11 cellular contexts compared by ENCODE assay signal in the genomic region with DNA sequence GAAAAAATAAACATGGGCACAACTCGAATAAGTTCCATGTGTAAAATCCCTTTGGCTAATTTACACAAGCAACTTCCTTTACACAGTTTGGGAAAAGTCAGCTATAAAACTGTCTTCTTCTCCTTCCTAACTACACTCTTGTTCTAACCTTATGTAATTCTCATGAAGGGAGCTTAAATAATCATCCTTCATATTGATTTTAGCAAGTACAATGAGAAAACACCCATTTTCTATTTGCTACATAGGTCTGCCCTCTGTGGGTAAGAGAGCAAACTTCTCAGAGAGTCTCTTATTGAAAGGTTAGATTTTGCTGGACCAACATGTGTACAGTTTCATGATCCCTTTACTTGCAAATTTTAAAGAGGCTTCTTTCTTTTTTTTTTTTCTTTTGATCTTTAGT.
A peak's percentile ranks its signal among the peaks of the same experiment; 100 is the strongest.
DNase-seq lines count a peak whose midpoint lies in the region; TF ChIP-seq lines count a peak whose summit lies in the region.
"Had no signal": no experiment of that assay in that cellular context is flagged by ENCODE, and none has a peak within 500 bp of the region (broad histone marks: within the 10 kb centered on the region; RNA-seq: fewer than 3 reads in every experiment).

No MANE protein-coding gene starts in this region.

- peaks cover 9% of the 10 kb centered on the region for H3K36me3 Mint-ChIP-seq in nephron (ENCODE audit: low read depth)
- no peaks in the 10 kb centered on the region for H3K36me3 Mint-ChIP-seq in activated T-helper 1 cell treated with anti-CD3 and anti-CD28 coated beads, Interleukin-12 subunit alpha, Interleukin-12 subunit beta, Interleukin-2, Interleukin-4 antibody, amounts not matched to agents 30 ng/mL and 10 ng/mL and 1 ng/mL, durations not matched to agents 14 hours and 24 hours and 36 hours (ENCODE audit: low read depth)
- H3K36me3 Mint-ChIP-seq in activated naive CD4-positive, alpha-beta T cell treated with anti-CD3 and anti-CD28 coated beads for 36 hours (ENCODE audit: low read depth), result no peaks in the 10 kb centered on the region

- H3K9me3 Mint-ChIP-seq in nephron, result peaks cover 11% of the 10 kb centered on the region
- H3K9me3 Mint-ChIP-seq in activated T-helper 1 cell treated with anti-CD3 and anti-CD28 coated beads, Interleukin-12 subunit alpha, Interleukin-12 subunit beta, Interleukin-2, Interleukin-4 antibody, amounts not matched to agents 30 ng/mL and 10 ng/mL and 1 ng/mL, durations not matched to agents 14 hours and 24 hours and 36 hours, result no peaks in the 10 kb centered on the region
- H3K9me3 Mint-ChIP-seq in activated naive CD4-positive, alpha-beta T cell treated with anti-CD3 and anti-CD28 coated beads for 36 hours, result peaks cover 8% of the 10 kb centered on the region
- H3K9me3 Mint-ChIP-seq: activated CD4-positive, alpha-beta T cell treated with anti-CD3 and anti-CD28 coated beads, Interleukin-2, amount 10 ng/mL, durations not matched to agents 7 days and 5 days had no signal

- no peaks in the 10 kb centered on the region for H3K27me3 Mint-ChIP-seq in nephron (ENCODE audit: low read depth)
- no peaks in the 10 kb centered on the region for H3K27me3 Mint-ChIP-seq in activated T-helper 1 cell treated with anti-CD3 and anti-CD28 coated beads, Interleukin-12 subunit alpha, Interleukin-12 subunit beta, Interleukin-2, Interleukin-4 antibody, amounts not matched to agents 30 ng/mL and 10 ng/mL and 1 ng/mL, durations not matched to agents 14 hours and 24 hours and 36 hours (ENCODE audit: insufficient read depth)
- H3K27me3 Mint-ChIP-seq in activated naive CD4-positive, alpha-beta T cell treated with anti-CD3 and anti-CD28 coated beads for 36 hours (ENCODE audit: low read depth), result no peaks in the 10 kb centered on the region
- H3K27me3 Mint-ChIP-seq: activated CD4-positive, alpha-beta T cell treated with anti-CD3 and anti-CD28 coated beads, Interleukin-2, amount 10 ng/mL, durations not matched to agents 7 days and 5 days had no signal

- no peaks in the 10 kb centered on the region for H3K4me1 Mint-ChIP-seq in nephron
- no peaks in the 10 kb centered on the region for H3K4me1 Mint-ChIP-seq in activated T-helper 1 cell treated with anti-CD3 and anti-CD28 coated beads, Interleukin-12 subunit alpha, Interleukin-12 subunit beta, Interleukin-2, Interleukin-4 antibody, amounts not matched to agents 30 ng/mL and 10 ng/mL and 1 ng/mL, durations not matched to agents 14 hours and 24 hours and 36 hours (ENCODE audit: low read depth)
- no peaks in the 10 kb centered on the region for H3K4me1 Mint-ChIP-seq in activated naive CD4-positive, alpha-beta T cell treated with anti-CD3 and anti-CD28 coated beads for 36 hours (ENCODE audit: low read depth)
- H3K4me1 Mint-ChIP-seq: activated CD4-positive, alpha-beta T cell treated with anti-CD3 and anti-CD28 coated beads, Interleukin-2, amount 10 ng/mL, durations not matched to agents 7 days and 5 days had no signal

- intact Hi-C loops in activated T-helper 1 cell treated with anti-CD3 and anti-CD28 coated beads, Interleukin-12 subunit alpha, Interleukin-12 subunit beta, Interleukin-2, Interleukin-4 antibody, amounts not matched to agents 30 ng/mL and 10 ng/mL and 1 ng/mL, durations not matched to agents 14 hours and 24 hours and 36 hours (cut with micrococcal nuclease), result no loop called here
- intact Hi-C loops in activated naive CD4-positive, alpha-beta T cell treated with anti-CD3 and anti-CD28 coated beads for 36 hours (cut with micrococcal nuclease), result no loop called here

- CTCF ChIA-PET in activated naive CD4-positive, alpha-beta T cell treated with anti-CD3 and anti-CD28 coated beads for 36 hours (lab: Charles Lee), result no interaction called here

- H3K4me3 Mint-ChIP-seq in nephron, result no peak overlapping the region
- no peak overlapping the region for H3K4me3 Mint-ChIP-seq in activated T-helper 1 cell treated with anti-CD3 and anti-CD28 coated beads, Interleukin-12 subunit alpha, Interleukin-12 subunit beta, Interleukin-2, Interleukin-4 antibody, amounts not matched to agents 30 ng/mL and 10 ng/mL and 1 ng/mL, durations not matched to agents 14 hours and 24 hours and 36 hours
- no peak overlapping the region for H3K4me3 Mint-ChIP-seq in activated naive CD4-positive, alpha-beta T cell treated with anti-CD3 and anti-CD28 coated beads for 36 hours
- H3K4me3 Mint-ChIP-seq: activated CD4-positive, alpha-beta T cell treated with anti-CD3 and anti-CD28 coated beads, Interleukin-2, amount 10 ng/mL, durations not matched to agents 7 days and 5 days had no signal

- TF ChIP-seq CTCF in LNCaP clone FGC (IDR thresholded peaks at IDR 0.05; ENCODE audit: control insufficient read depth, extremely low read depth, insufficient read depth) (peak; percentile 49), nephron (IDR thresholded peaks at IDR 0.05; ENCODE audit: unreplicated experiment in 3 of 3) (peak; percentile 17 to 31 (median 23))

- DNase-seq in EL, result peak; percentile 18
- peak; percentile 51 for DNase-seq in LNCaP clone FGC (ENCODE audit: low read depth)
- DNase-seq in dedifferentiated amniotic fluid mesenchymal stem cell (ENCODE audit: extremely low spot score), result peak; percentile 14
- DNase-seq in activated T-helper 1 cell treated with anti-CD3 and anti-CD28 coated beads, Interleukin-12 subunit alpha, Interleukin-12 subunit beta, Interleukin-2, Interleukin-4 antibody, amounts not matched to agents 30 ng/mL and 10 ng/mL and 1 ng/mL, durations not matched to agents 14 hours and 24 hours and 36 hours (ENCODE audit: low spot score), result no peak
- DNase-seq in T-helper 9 cell, result no peak
- no peak for DNase-seq in activated naive CD4-positive, alpha-beta T cell treated with anti-CD3 and anti-CD28 coated beads for 36 hours
- DNase-seq: activated CD4-positive, alpha-beta T cell treated with anti-CD3 and anti-CD28 coated beads, Interleukin-2, amount 10 ng/mL, durations not matched to agents 7 days and 5 days; activated naive CD4-positive, alpha-beta T cell treated with anti-CD3 and anti-CD28 coated beads, Interleukin-2, amount 50 U/mL, for 16 hours; NCI-H1694; stimulated activated CD4-positive, alpha-beta T cell treated with anti-CD3 and anti-CD28 coated beads, Interleukin-15, amount 100 ng/mL, for 24 hours had no signal

- peak overlapping the region in 1 of 3 experiments; percentile 18 for H3K27ac Mint-ChIP-seq in nephron
- no peak overlapping the region for H3K27ac Mint-ChIP-seq in activated T-helper 1 cell treated with anti-CD3 and anti-CD28 coated beads, Interleukin-12 subunit alpha, Interleukin-12 subunit beta, Interleukin-2, Interleukin-4 antibody, amounts not matched to agents 30 ng/mL and 10 ng/mL and 1 ng/mL, durations not matched to agents 14 hours and 24 hours and 36 hours
- no peak overlapping the region for H3K27ac Mint-ChIP-seq in activated naive CD4-positive, alpha-beta T cell treated with anti-CD3 and anti-CD28 coated beads for 36 hours
- H3K27ac Mint-ChIP-seq: activated CD4-positive, alpha-beta T cell treated with anti-CD3 and anti-CD28 coated beads, Interleukin-2, amount 10 ng/mL, durations not matched to agents 7 days and 5 days had no signal

- no peak overlapping the region for H3K4me3 ChIP-seq in LNCaP clone FGC (ENCODE audit: low read depth, low read length)

Comparison
In these comparisons a context has a peak if more than half of its experiments do, and no peak if none do; other contexts are left out.
1. DNase-seq: peak in EL (single experiment), LNCaP clone FGC (single experiment) and dedifferentiated amniotic fluid mesenchymal stem cell (single experiment); none in activated T-helper 1 cell treated with anti-CD3 and anti-CD28 coated beads, Interleukin-12 subunit alpha, Interleukin-12 subunit beta, Interleukin-2, Interleukin-4 antibody, amounts not matched to agents 30 ng/mL and 10 ng/mL and 1 ng/mL, durations not matched to agents 14 hours and 24 hours and 36 hours (single experiment), T-helper 9 cell (single experiment) and activated naive CD4-positive, alpha-beta T cell treated with anti-CD3 and anti-CD28 coated beads for 36 hours (single experiment).